ENCODE assay signal across 28 cellular contexts in the genomic region with DNA sequence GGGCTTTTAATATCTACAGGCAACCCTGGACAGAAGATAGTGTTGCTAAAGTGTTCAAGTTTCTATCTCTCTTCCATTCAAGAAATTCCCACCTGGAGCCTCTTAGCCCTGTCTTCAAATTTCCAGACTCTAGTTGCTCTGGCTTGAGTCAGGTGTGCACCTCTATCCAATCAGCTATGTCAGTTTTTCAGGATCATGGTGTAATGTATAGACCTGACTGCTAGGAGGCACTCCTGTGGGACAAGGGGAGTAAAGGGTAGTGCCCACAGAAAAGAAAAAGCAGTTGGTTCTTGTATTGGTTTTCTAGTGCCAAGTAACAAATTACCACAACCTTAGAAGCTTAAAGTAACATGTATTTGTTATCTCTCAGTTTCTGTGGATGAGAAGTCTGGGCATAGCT. TPM values are rescaled to one million over a fixed set of nuclear protein-coding genes. Genes with fewer than 3 reads are reported as not detected.
DNase-seq lines count a peak whose midpoint lies in the region; ATAC-seq, FAIRE-seq and TF ChIP-seq lines count a peak whose summit lies in the region.
"Had no signal": no experiment of that assay in that cellular context is flagged by ENCODE, and none has a peak within 500 bp of the region (broad histone marks: within the 10 kb centered on the region; RNA-seq: fewer than 3 reads in every experiment).

No MANE protein-coding gene starts in this region.

- H3K9ac ChIP-seq in K562 (ENCODE audit: insufficient read depth in 1 of 2, low read depth in 2 of 2, low read length in 2 of 2) (no peak overlapping the region), HepG2 (ENCODE audit: insufficient read depth, low read depth, low read length) (no peak overlapping the region)

- no peaks in the 10 kb centered on the region for H3K36me3 ChIP-seq in K562 (ENCODE audit: control insufficient read depth, insufficient read depth, low read length)
- no peaks in the 10 kb centered on the region for H3K36me3 ChIP-seq in HepG2 (replicated peaks in 1 of 2; ENCODE audit: control insufficient read depth in 1 of 2, insufficient read depth in 2 of 2, low read length in 2 of 2)
- H3K36me3 ChIP-seq: cardiac muscle cell, Peyer's patch, prostate gland, tibial nerve had no signal

- CTCF ChIA-PET in K562 (lab: Yijun Ruan, JAX; ENCODE audit: low intra/inter-chr PET ratio) (no interaction called here), HepG2 (lab: Yijun Ruan, JAX; ENCODE audit: low intra/inter-chr PET ratio, low total read pairs) (no interaction called here)

- intact Hi-C loops in K562 (cut with micrococcal nuclease) (no loop called here), left colon (cut with DNase I, micrococcal nuclease) (no loop called here), HepG2 (cut with micrococcal nuclease; ENCODE audit: unreplicated experiment) (loop anchor here (10.0 kb wide), 1 partner anchor 1398 kb away; no protein-coding TSS in a partner anchor)

- in situ Hi-C loops in K562 (cut with MboI) (no loop called here), HepG2 (cut with HindIII; ENCODE audit: extremely low pct_ligation_motif_present, low pct_unique_long_range_greater_than_20kb) (loop anchor here (10.0 to 25.0 kb wide), 2 partner anchors 882 to 950 kb away; a partner anchor contains a TSS)

- TF ChIP-seq EP300 in Ishikawa (IDR thresholded peaks at IDR 0.05; ENCODE audit: borderline replicate concordance) (no peak), K562 (IDR thresholded peaks at IDR 0.05; ENCODE audit: low read length) (no peak), HepG2 (IDR thresholded peaks at IDR 0.05; ENCODE audit: low read depth in 2 of 2, low read length in 2 of 2) (no peak), HepG2 (CRISPR knock-in tag; IDR thresholded peaks at IDR 0.05; ENCODE audit: borderline replicate concordance) (no peak)

- H3K4me3 ChIP-seq in K562 (no peak overlapping the region), HepG2 (replicated peaks in 1 of 3; ENCODE audit: insufficient read depth in 1 of 3, low read depth in 2 of 3, low read length in 3 of 3) (no peak overlapping the region)
- H3K4me3 ChIP-seq: cardiac muscle cell, coronary artery, lung, mucosa of descending colon, Peyer's patch, prostate gland, tibial nerve had no signal

- peak; percentile 56; the same call in 1 of the 3 replicates for ATAC-seq in K562
- ATAC-seq in left colon, result peak; percentile 11
- ATAC-seq in esophagus mucosa, result no peak
- ATAC-seq in HepG2, result no peak
- ATAC-seq: activated CD8-positive, alpha-beta T cell treated with anti-CD3 and anti-CD28 coated beads for 36 hours; activated naive CD4-positive, alpha-beta T cell treated with anti-CD3 and anti-CD28 coated beads, Interleukin-2, amount 50 U/mL, for 72 hours; natural killer cell treated with Interleukin-12 subunit alpha and Interleukin-12 subunit beta and Interleukin-15 and Interleukin-18, amount 100 ng/mL, for 72 hours had no signal

- H4K20me1 ChIP-seq in K562 (replicated peaks; ENCODE audit: control insufficient read depth, insufficient read depth, low read length) (no peaks in the 10 kb centered on the region), HepG2 (ENCODE audit: insufficient read depth, low read length) (no peaks in the 10 kb centered on the region)

- POLR2A ChIA-PET in K562 (lab: Yijun Ruan, JAX), result no interaction called here
- POLR2A ChIA-PET in HepG2 (lab: Yijun Ruan, JAX), result no interaction called here

- H3K4me2 ChIP-seq in K562 (ENCODE audit: insufficient read depth, low read length) (no peak overlapping the region), HepG2 (ENCODE audit: low read depth, low read length) (no peak overlapping the region)

- TF ChIP-seq RAD21 in Ishikawa (IDR thresholded peaks at IDR 0.05; ENCODE audit: low read depth) (no peak), K562 (CRISPR knock-in tag; conservative IDR thresholded peaks at IDR 0.05 in 1 of 2, IDR thresholded peaks at IDR 0.05 in 1 of 2) (no peak), HepG2 (CRISPR knock-in tag; IDR thresholded peaks at IDR 0.05) (no peak)

- no peaks in the 10 kb centered on the region; a peak in 1 of 5 replicates for H3K27me3 ChIP-seq in K562 (ENCODE audit: control insufficient read depth in 2 of 2, insufficient read depth in 2 of 2, low read length in 2 of 2)
- no peaks in the 10 kb centered on the region for H3K27me3 ChIP-seq in HepG2 (ENCODE audit: control insufficient read depth in 1 of 2, insufficient read depth in 2 of 2, low read length in 2 of 2)
- H3K27me3 ChIP-seq: Peyer's patch, tibial nerve had no signal

- H3K9me3 ChIP-seq in K562 (replicated peaks; ENCODE audit: control insufficient read depth, insufficient read depth, low read depth, low read length) (no peaks in the 10 kb centered on the region), HepG2 (ENCODE audit: low read length) (no peaks in the 10 kb centered on the region)
- H3K9me3 ChIP-seq: mucosa of descending colon, Peyer's patch, prostate gland, tibial nerve had no signal

- no peak for DNase-seq in D721Med (ENCODE audit: insufficient read length, low spot score)
- peak in 1 of 4 experiments; percentile 11 for DNase-seq in K562 (ENCODE audit: extremely low read depth in 1 of 4, low spot score in 3 of 4)
- no peak for DNase-seq in left colon
- no peak for DNase-seq in NCI-H2029 treated with DMSO at 0.1 percent for 48 hours (lab: John Stamatoyannopoulos, UW)
- DNase-seq in HepG2 (ENCODE audit: low spot score), result no peak
- no peak for DNase-seq in GOT3 (lab: John Stamatoyannopoulos, UW)
- DNase-seq: activated CD8-positive, alpha-beta T cell treated with anti-CD3 and anti-CD28 coated beads for 36 hours; amygdala; CD8-positive, alpha-beta memory T cell; effector CD8-positive, alpha-beta T cell; head of caudate nucleus; NCI-H2029; NCI-H526 treated with DMSO at 0.1 percent for 48 hours; occipital lobe; Peyer's patch; SHP77; stimulated activated CD4-positive, alpha-beta T cell treated with anti-CD3 and anti-CD28 coated beads, Interleukin-4, amount 100 ng/mL, for 24 hours had no signal

- no peaks in the 10 kb centered on the region; a peak in 2 of 5 replicates for H3K4me1 ChIP-seq in K562 (replicated peaks in 1 of 2; ENCODE audit: control insufficient read depth in 2 of 2, insufficient read depth in 2 of 2, low read length in 2 of 2)
- H3K4me1 ChIP-seq in HepG2 (ENCODE audit: insufficient read depth, low read length), result peaks cover 1% of the 10 kb centered on the region
- H3K4me1 ChIP-seq: Peyer's patch, prostate gland had no signal

- H3K9me1 ChIP-seq in K562 (ENCODE audit: control insufficient read depth, insufficient read depth, low read length), result no peaks in the 10 kb centered on the region

- H3K79me2 ChIP-seq in K562 (ENCODE audit: control insufficient read depth, insufficient read depth, low read length) (no peaks in the 10 kb centered on the region), HepG2 (ENCODE audit: insufficient read depth, low read length) (no peaks in the 10 kb centered on the region)

- TF ChIP-seq POLR2A in K562 (conservative IDR thresholded peaks at IDR 0.05), result no peak
- no peak for TF ChIP-seq POLR2A in HepG2 (IDR thresholded peaks at IDR 0.05; ENCODE audit: insufficient read depth in 1 of 2, low read depth in 2 of 2, low read length in 2 of 2)

- BruUV-seq in K562 (replicated peaks; lab: Mats Ljungman, UMichigan) (no TSS peak), HepG2 (replicated peaks; lab: Mats Ljungman, UMichigan) (no TSS peak)

- H3K27ac ChIP-seq in K562 (ENCODE audit: extremely low read depth, low read depth, low read length) (no peak overlapping the region), HepG2 (ENCODE audit: extremely low read length, insufficient read depth, low read length) (no peak overlapping the region)
- H3K27ac ChIP-seq: cardiac muscle cell, coronary artery, epithelial cell of prostate, Peyer's patch, prostate gland, tibial nerve had no signal

- TF ChIP-seq CTCF in D721Med (IDR thresholded peaks at IDR 0.05; ENCODE audit: insufficient read depth, missing control alignments) (no peak), K562 (IDR thresholded peaks at IDR 0.05 in 2 of 3, conservative IDR thresholded peaks at IDR 0.05 in 1 of 3; ENCODE audit: insufficient read depth in 2 of 3, low read depth in 1 of 3, low read length in 3 of 3) (no peak), HepG2 (CRISPR knock-in tag; IDR thresholded peaks at IDR 0.05) (no peak)

- H2AFZ ChIP-seq in K562 (ENCODE audit: low read depth, low read length), result no peak overlapping the region
- H2AFZ ChIP-seq in HepG2 (ENCODE audit: low read length), result no peak overlapping the region

- FAIRE-seq in D721Med (lab: Jason Lieb, UNC) (peak; percentile 16), K562 (lab: Jason Lieb, UNC) (no peak), HepG2 (lab: Jason Lieb, UNC) (no peak)

RNA-seq across cellular contexts. Expression of a gene that starts 6.2 kb away (rescaled TPM):
- 82.9 and 341 TPM in 2 replicates for total RNA-seq in K562 (2011; cell fraction: chromatin; rRNA removed; ENCODE audit: low replicate concordance)
- total RNA-seq in K562 (2011; cell fraction: nucleolus; rRNA removed), result 32.4 and 47.8 TPM in 2 replicates
- 107 and 212 TPM in 2 replicates for total RNA-seq in K562 (2011; cell fraction: nucleoplasm; rRNA removed)
- total RNA-seq in K562 (2014; rRNA removed), result 80.8 and 86.5 TPM in 2 replicates
- 86.0 and 108 TPM in 2 replicates for total RNA-seq in K562 (2014; rRNA removed; fragmentation: Illumina TruSeq; extraction: Trizol)
- 75.5 and 88.3 TPM in 2 replicates for total RNA-seq in K562 (2015; rRNA removed; fragmentation: Illumina TruSeq; extraction: Trizol)
- 129 and 134 TPM in 2 replicates for total RNA-seq in K562 (2021)
- polyA plus RNA-seq in K562 (2011; rRNA removed), result 230 and 264 TPM in 2 replicates
- 17.5 and 48.4 TPM in 2 replicates for polyA plus RNA-seq in K562 (2011; cell fraction: cytosol; rRNA removed)
- 309 and 554 TPM in 2 replicates for polyA plus RNA-seq in K562 (2011; cell fraction: nucleus; rRNA removed)
- 109 and 124 TPM in 2 replicates for polyA plus RNA-seq in K562 (2012)
- polyA plus RNA-seq in K562 (2014; fragmentation: Illumina TruSeq; extraction: Trizol), result 207 and 240 TPM in 2 replicates
- polyA plus RNA-seq in K562 (2014; fragmentation: Nextera tagmentation; extraction: Ambion mirVana), result 100 to 1,000 TPM; 194 to 244 TPM
- 157 TPM in 2 replicates for polyA plus RNA-seq in K562 (2014; rRNA removed)
- 108 and 129 TPM in 2 replicates for polyA minus RNA-seq in K562 (2011; rRNA and poly(A)+ RNA removed)
- 28.0 and 33.2 TPM in 2 replicates for polyA minus RNA-seq in K562 (2011; cell fraction: cytosol; rRNA and poly(A)+ RNA removed)
- polyA minus RNA-seq in K562 (2011; cell fraction: nucleus; rRNA and poly(A)+ RNA removed), result 82.8 and 171 TPM in 2 replicates
- total RNA-seq in left colon, result 10 to 100 TPM; 76.3 to 76.8 TPM
- total RNA-seq in esophagus mucosa, result 30.7 TPM
- total RNA-seq in HepG2 (2016; rRNA removed; fragmentation: Illumina TruSeq; extraction: Trizol), result 42.8 and 43.0 TPM in 2 replicates
- total RNA-seq in HepG2 (2016; cell fraction: cytosol; rRNA removed; fragmentation: Illumina TruSeq; extraction: Trizol; ENCODE audit: low read depth), result 3.3 and 4.7 TPM in 2 replicates
- 40.1 and 44.2 TPM in 2 replicates for total RNA-seq in HepG2 (2016; cell fraction: insoluble cytoplasmic fraction; rRNA removed; fragmentation: Illumina TruSeq; extraction: Trizol)
- 7.4 and 9.4 TPM in 2 replicates for total RNA-seq in HepG2 (2016; cell fraction: membrane; rRNA removed; fragmentation: Illumina TruSeq; extraction: Trizol)
- total RNA-seq in HepG2 (2016; cell fraction: nucleus; rRNA removed; fragmentation: Illumina TruSeq; extraction: Trizol), result 99.8 and 126 TPM in 2 replicates
- 41.0 and 45.4 TPM in 2 replicates for polyA plus RNA-seq in HepG2 (2011; rRNA removed)
- polyA plus RNA-seq in HepG2 (2011; cell fraction: cytosol; rRNA removed), result 7.0 and 10.1 TPM in 2 replicates
- polyA plus RNA-seq in HepG2 (2011; cell fraction: nucleus; rRNA removed), result 84.0 and 107 TPM in 2 replicates
- polyA plus RNA-seq in HepG2 (2012), result 42.2 and 49.3 TPM in 2 replicates
- polyA plus RNA-seq in HepG2 (2016; cell fraction: cytosol; fragmentation: Illumina TruSeq; extraction: Trizol; ENCODE audit: low read depth), result 2.9 and 3.2 TPM in 2 replicates
- polyA plus RNA-seq in HepG2 (2016; cell fraction: insoluble cytoplasmic fraction; fragmentation: Illumina TruSeq; extraction: Trizol; ENCODE audit: low read depth), result 60.2 and 66.7 TPM in 2 replicates
- polyA plus RNA-seq in HepG2 (2016; cell fraction: membrane; fragmentation: Illumina TruSeq; extraction: Trizol; ENCODE audit: low read depth), result 5.2 and 5.3 TPM in 2 replicates
- polyA plus RNA-seq in HepG2 (2016; cell fraction: nucleus; fragmentation: Illumina TruSeq; extraction: Trizol; ENCODE audit: insufficient read depth, low read depth), result 194 and 204 TPM in 2 replicates
- polyA minus RNA-seq in HepG2 (2011; rRNA and poly(A)+ RNA removed; ENCODE audit: low replicate concordance), result 7.3 and 26.9 TPM in 2 replicates
- polyA minus RNA-seq in HepG2 (2011; cell fraction: cytosol; rRNA and poly(A)+ RNA removed), result 6.8 and 11.9 TPM in 2 replicates
- polyA minus RNA-seq in HepG2 (2011; cell fraction: nucleus; rRNA and poly(A)+ RNA removed), result 134 and 164 TPM in 2 replicates

RNA-seq across cellular contexts. Expression of a gene that starts 39.4 kb away (rescaled TPM):
- 14.8 and 15.1 TPM in 2 replicates for total RNA-seq in K562 (2011; cell fraction: chromatin; rRNA removed; ENCODE audit: low replicate concordance)
- 13.7 and 16.2 TPM in 2 replicates for total RNA-seq in K562 (2011; cell fraction: nucleolus; rRNA removed)
- 13.1 and 24.9 TPM in 2 replicates for total RNA-seq in K562 (2011; cell fraction: nucleoplasm; rRNA removed)
- total RNA-seq in K562 (2014; rRNA removed) (14.2 and 26.2 TPM in 2 replicates), K562 (2014; rRNA removed; fragmentation: Illumina TruSeq; extraction: Trizol) (19.0 and 19.2 TPM in 2 replicates), K562 (2015; rRNA removed; fragmentation: Illumina TruSeq; extraction: Trizol) (18.4 and 20.0 TPM in 2 replicates), K562 (2021) (28.5 and 33.3 TPM in 2 replicates), left colon (1 to 10 TPM in 1 of 2 donors, under 1 TPM in 1; 0.49 to 2.7 TPM), esophagus mucosa (0.12 TPM), HepG2 (2016; rRNA removed; fragmentation: Illumina TruSeq; extraction: Trizol) (not detected in 2 replicates)
- polyA plus RNA-seq in K562 (2011; rRNA removed) (3.2 and 4.5 TPM in 2 replicates), K562 (2014; fragmentation: Illumina TruSeq; extraction: Trizol) (11.6 and 14.6 TPM in 2 replicates), K562 (2014; fragmentation: Nextera tagmentation; extraction: Ambion mirVana) (1 to 10 TPM; 3.8 to 5.1 TPM), K562 (2014; rRNA removed) (9.7 and 17.7 TPM in 2 replicates), HepG2 (2011; rRNA removed) (0.01 TPM in 1 of 2 replicates, not detected in the other)
- polyA plus RNA-seq in K562 (2011; cell fraction: cytosol; rRNA removed), result 3.3 and 10.5 TPM in 2 replicates
- 4.9 and 8.3 TPM in 2 replicates for polyA plus RNA-seq in K562 (2011; cell fraction: nucleus; rRNA removed)
- polyA plus RNA-seq in K562 (2012), result 15.2 and 16.0 TPM in 2 replicates
- polyA minus RNA-seq in K562 (2011; rRNA and poly(A)+ RNA removed), result 5.3 and 6.0 TPM in 2 replicates
- 5.9 and 7.3 TPM in 2 replicates for polyA minus RNA-seq in K562 (2011; cell fraction: cytosol; rRNA and poly(A)+ RNA removed)
- 8.1 and 9.1 TPM in 2 replicates for polyA minus RNA-seq in K562 (2011; cell fraction: nucleus; rRNA and poly(A)+ RNA removed)
- total RNA-seq in HepG2 (2016; cell fraction: cytosol; rRNA removed; fragmentation: Illumina TruSeq; extraction: Trizol; ENCODE audit: low read depth), result not detected in 2 replicates
- 0.04 TPM in 1 of 2 replicates, not detected in the other for total RNA-seq in HepG2 (2016; cell fraction: insoluble cytoplasmic fraction; rRNA removed; fragmentation: Illumina TruSeq; extraction: Trizol)
- not detected in 2 replicates for total RNA-seq in HepG2 (2016; cell fraction: membrane; rRNA removed; fragmentation: Illumina TruSeq; extraction: Trizol)
- total RNA-seq in HepG2 (2016; cell fraction: nucleus; rRNA removed; fragmentation: Illumina TruSeq; extraction: Trizol), result not detected in 2 replicates
- polyA plus RNA-seq in HepG2 (2011; cell fraction: cytosol; rRNA removed), result not detected in 2 replicates
- polyA plus RNA-seq in HepG2 (2011; cell fraction: nucleus; rRNA removed), result not detected in 2 replicates
- polyA plus RNA-seq in HepG2 (2012), result not detected in 2 replicates
- polyA plus RNA-seq in HepG2 (2016; cell fraction: cytosol; fragmentation: Illumina TruSeq; extraction: Trizol; ENCODE audit: low read depth), result not detected in 2 replicates
- not detected in 2 replicates for polyA plus RNA-seq in HepG2 (2016; cell fraction: insoluble cytoplasmic fraction; fragmentation: Illumina TruSeq; extraction: Trizol; ENCODE audit: low read depth)
- not detected in 2 replicates for polyA plus RNA-seq in HepG2 (2016; cell fraction: membrane; fragmentation: Illumina TruSeq; extraction: Trizol; ENCODE audit: low read depth)
- polyA plus RNA-seq in HepG2 (2016; cell fraction: nucleus; fragmentation: Illumina TruSeq; extraction: Trizol; ENCODE audit: insufficient read depth, low read depth), result not detected in 2 replicates
- polyA minus RNA-seq in HepG2 (2011; rRNA and poly(A)+ RNA removed; ENCODE audit: low replicate concordance), result not detected in 2 replicates
- polyA minus RNA-seq in HepG2 (2011; cell fraction: cytosol; rRNA and poly(A)+ RNA removed), result not detected in 2 replicates
- polyA minus RNA-seq in HepG2 (2011; cell fraction: nucleus; rRNA and poly(A)+ RNA removed), result 0.26 TPM in 1 of 2 replicates, not detected in the other
- total RNA-seq: activated CD8-positive, alpha-beta T cell treated with anti-CD3 and anti-CD28 coated beads for 36 hours; CD8-positive, alpha-beta memory T cell had no signal
- polyA plus RNA-seq: CD8-positive, alpha-beta memory T cell had no signal

Comparison
In these comparisons a context has a peak if more than half of its experiments do, and no peak if none do; other contexts are left out.
1. ATAC-seq: peak in K562 (single experiment) and left colon (single experiment); none in esophagus mucosa (single experiment) and HepG2 (single experiment).